1 cellular context compared by ENCODE assay signal in genomic region chr12:121843236-121843982, GRCh38.
TF ChIP-seq lines count a peak whose summit lies in the region.

No MANE protein-coding gene starts in this region.

TF ChIP-seq in K562, 482 proteins besides CTCF, POLR2A, EP300 and RAD21 (continued from another document):
- TF ChIP-seq, protein P1, sequence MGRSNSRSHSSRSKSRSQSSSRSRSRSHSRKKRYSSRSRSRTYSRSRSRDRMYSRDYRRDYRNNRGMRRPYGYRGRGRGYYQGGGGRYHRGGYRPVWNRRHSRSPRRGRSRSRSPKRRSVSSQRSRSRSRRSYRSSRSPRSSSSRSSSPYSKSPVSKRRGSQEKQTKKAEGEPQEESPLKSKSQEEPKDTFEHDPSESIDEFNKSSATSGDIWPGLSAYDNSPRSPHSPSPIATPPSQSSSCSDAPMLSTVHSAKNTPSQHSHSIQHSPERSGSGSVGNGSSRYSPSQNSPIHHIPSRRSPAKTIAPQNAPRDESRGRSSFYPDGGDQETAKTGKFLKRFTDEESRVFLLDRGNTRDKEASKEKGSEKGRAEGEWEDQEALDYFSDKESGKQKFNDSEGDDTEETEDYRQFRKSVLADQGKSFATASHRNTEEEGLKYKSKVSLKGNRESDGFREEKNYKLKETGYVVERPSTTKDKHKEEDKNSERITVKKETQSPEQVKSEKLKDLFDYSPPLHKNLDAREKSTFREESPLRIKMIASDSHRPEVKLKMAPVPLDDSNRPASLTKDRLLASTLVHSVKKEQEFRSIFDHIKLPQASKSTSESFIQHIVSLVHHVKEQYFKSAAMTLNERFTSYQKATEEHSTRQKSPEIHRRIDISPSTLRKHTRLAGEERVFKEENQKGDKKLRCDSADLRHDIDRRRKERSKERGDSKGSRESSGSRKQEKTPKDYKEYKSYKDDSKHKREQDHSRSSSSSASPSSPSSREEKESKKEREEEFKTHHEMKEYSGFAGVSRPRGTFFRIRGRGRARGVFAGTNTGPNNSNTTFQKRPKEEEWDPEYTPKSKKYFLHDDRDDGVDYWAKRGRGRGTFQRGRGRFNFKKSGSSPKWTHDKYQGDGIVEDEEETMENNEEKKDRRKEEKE (IDR thresholded peaks at IDR 0.05; ENCODE audit: borderline replicate concordance in 1 of 2, control insufficient read depth in 1 of 2, low read depth in 2 of 2, low read length in 1 of 2) = no peak
- TF ChIP-seq ZNF655 (CRISPR knock-in tag; IDR thresholded peaks at IDR 0.05) (no peak), ARID1B (IDR thresholded peaks at IDR 0.05) (peak; percentile 65), MITF (IDR thresholded peaks at IDR 0.05) (no peak), JUND (IDR thresholded peaks at IDR 0.05; ENCODE audit: borderline replicate concordance, low read depth, low read length) (no peak), JUND (tag; IDR thresholded peaks at IDR 0.05; ENCODE audit: borderline replicate concordance, low read depth, low read length) (no peak; the same call in 2 of the 3 replicates), ZNF197 (CRISPR knock-in tag; IDR thresholded peaks at IDR 0.05; ENCODE audit: low read depth) (no peak)
- TF ChIP-seq, protein P2, sequence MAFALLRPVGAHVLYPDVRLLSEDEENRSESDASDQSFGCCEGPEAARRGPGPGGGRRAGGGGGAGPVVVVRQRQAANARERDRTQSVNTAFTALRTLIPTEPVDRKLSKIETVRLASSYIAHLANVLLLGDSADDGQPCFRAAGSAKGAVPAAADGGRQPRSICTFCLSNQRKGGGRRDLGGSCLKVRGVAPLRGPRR (CRISPR knock-in tag; IDR thresholded peaks at IDR 0.05) = no peak
- TF ChIP-seq, protein P3, sequence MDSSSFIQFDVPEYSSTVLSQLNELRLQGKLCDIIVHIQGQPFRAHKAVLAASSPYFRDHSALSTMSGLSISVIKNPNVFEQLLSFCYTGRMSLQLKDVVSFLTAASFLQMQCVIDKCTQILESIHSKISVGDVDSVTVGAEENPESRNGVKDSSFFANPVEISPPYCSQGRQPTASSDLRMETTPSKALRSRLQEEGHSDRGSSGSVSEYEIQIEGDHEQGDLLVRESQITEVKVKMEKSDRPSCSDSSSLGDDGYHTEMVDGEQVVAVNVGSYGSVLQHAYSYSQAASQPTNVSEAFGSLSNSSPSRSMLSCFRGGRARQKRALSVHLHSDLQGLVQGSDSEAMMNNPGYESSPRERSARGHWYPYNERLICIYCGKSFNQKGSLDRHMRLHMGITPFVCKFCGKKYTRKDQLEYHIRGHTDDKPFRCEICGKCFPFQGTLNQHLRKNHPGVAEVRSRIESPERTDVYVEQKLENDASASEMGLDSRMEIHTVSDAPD (CRISPR knock-in tag; IDR thresholded peaks at IDR 0.05) = no peak
- TF ChIP-seq, protein P4, sequence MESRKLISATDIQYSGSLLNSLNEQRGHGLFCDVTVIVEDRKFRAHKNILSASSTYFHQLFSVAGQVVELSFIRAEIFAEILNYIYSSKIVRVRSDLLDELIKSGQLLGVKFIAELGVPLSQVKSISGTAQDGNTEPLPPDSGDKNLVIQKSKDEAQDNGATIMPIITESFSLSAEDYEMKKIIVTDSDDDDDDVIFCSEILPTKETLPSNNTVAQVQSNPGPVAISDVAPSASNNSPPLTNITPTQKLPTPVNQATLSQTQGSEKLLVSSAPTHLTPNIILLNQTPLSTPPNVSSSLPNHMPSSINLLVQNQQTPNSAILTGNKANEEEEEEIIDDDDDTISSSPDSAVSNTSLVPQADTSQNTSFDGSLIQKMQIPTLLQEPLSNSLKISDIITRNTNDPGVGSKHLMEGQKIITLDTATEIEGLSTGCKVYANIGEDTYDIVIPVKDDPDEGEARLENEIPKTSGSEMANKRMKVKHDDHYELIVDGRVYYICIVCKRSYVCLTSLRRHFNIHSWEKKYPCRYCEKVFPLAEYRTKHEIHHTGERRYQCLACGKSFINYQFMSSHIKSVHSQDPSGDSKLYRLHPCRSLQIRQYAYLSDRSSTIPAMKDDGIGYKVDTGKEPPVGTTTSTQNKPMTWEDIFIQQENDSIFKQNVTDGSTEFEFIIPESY (CRISPR knock-in tag; IDR thresholded peaks at IDR 0.05) = no peak
